Comparison of ENCODE assay signal across 12 cellular contexts in the genomic region with DNA sequence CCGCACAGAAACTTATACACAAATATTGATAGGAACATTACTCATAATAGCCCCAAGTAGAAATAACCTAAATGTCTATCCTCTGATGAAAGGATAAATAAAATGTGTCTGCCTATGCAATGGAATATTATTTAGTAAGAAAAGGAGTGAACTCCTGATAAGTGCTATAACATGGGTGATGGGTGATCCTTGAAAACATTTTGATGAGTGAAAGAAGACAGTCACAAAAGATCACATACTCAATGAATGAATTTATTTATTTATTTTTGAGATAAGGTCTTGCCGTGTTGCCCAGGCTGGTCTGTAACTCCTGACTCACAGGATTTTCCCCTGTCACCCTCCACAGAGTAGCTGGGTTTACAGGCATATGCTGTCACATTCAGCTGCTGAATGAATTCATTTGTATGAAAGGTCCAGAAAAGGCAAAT. TPM values are rescaled to one million over a fixed set of nuclear protein-coding genes. Genes with fewer than 3 reads are reported as not detected.
DNase-seq lines count a peak whose midpoint lies in the region; ATAC-seq, FAIRE-seq and TF ChIP-seq lines count a peak whose summit lies in the region.
"Had no signal": no experiment of that assay in that cellular context is flagged by ENCODE, and none has a peak within 500 bp of the region (broad histone marks: within the 10 kb centered on the region; RNA-seq: fewer than 3 reads in every experiment).

No MANE protein-coding gene starts in this region.

- CTCF ChIA-PET in A673 (lab: Charles Lee): no interaction called here

- no peak overlapping the region for H3K4me3 ChIP-seq in AG10803 (ENCODE audit: low read length)
- H3K4me3 ChIP-seq in left lung: no peak overlapping the region
- H3K4me3 ChIP-seq in coronary artery: no peak overlapping the region
- no peak overlapping the region for H3K4me3 ChIP-seq in A673 (ENCODE audit: low read depth, low read length, poor library complexity, severe bottlenecking)

- TF ChIP-seq CTCF in AG10803 (conservative IDR thresholded peaks at IDR 0.05; ENCODE audit: low read length) (no peak), left lung (IDR thresholded peaks at IDR 0.05) (no peak), coronary artery (IDR thresholded peaks at IDR 0.05) (no peak), A673 (conservative IDR thresholded peaks at IDR 0.05; ENCODE audit: low read depth, low read length) (no peak)

- POLR2A ChIA-PET in A673 (lab: Charles Lee; ENCODE audit: low non-redundant PET): interaction anchor here (0.6 kb wide), 1 partner anchor 9 kb away, joined by 4 read pairs; no protein-coding TSS in a partner anchor

- H3K27ac ChIP-seq in left lung (no peak overlapping the region), coronary artery (no peak overlapping the region), A673 (ENCODE audit: low read depth, low read length, poor library complexity, severe bottlenecking) (no peak overlapping the region)

- BruUV-seq in A673 (replicated peaks; lab: Mats Ljungman, UMichigan): no TSS peak

- H3K27me3 ChIP-seq in left lung (no peaks in the 10 kb centered on the region), A673 (replicated peaks; ENCODE audit: insufficient read depth, low read depth, low read length, poor library complexity) (no peaks in the 10 kb centered on the region)

- no peak for FAIRE-seq in H54 (lab: Jason Lieb, UNC)

- H3K4me1 ChIP-seq in left lung (no peaks in the 10 kb centered on the region), A673 (ENCODE audit: insufficient read depth, low read length, poor library complexity, severe bottlenecking) (no peaks in the 10 kb centered on the region)

- no peaks in the 10 kb centered on the region for H3K9me3 ChIP-seq in left lung
- H3K9me3 ChIP-seq in A673 (ENCODE audit: low read depth, low read length, poor library complexity, severe bottlenecking): no peaks in the 10 kb centered on the region

- H3K36me3 ChIP-seq in left lung (no peaks in the 10 kb centered on the region), A673 (ENCODE audit: insufficient read depth, low read length, poor library complexity, severe bottlenecking) (no peaks in the 10 kb centered on the region)

- peak; percentile 18 for ATAC-seq in left lung
- ATAC-seq: left lobe of liver had no signal

- TF ChIP-seq POLR2A in H54 (IDR thresholded peaks at IDR 0.05; ENCODE audit: low read depth, low read length): no peak

- intact Hi-C loops in left lung (cut with DNase I) (no loop called here), A673 (cut with micrococcal nuclease; ENCODE audit: unreplicated experiment) (no loop called here)

- DNase-seq in AG10803 (ENCODE audit: low read depth) (peak; percentile 36), H54 (ENCODE audit: insufficient read length, low spot score) (peak; percentile 23), amniotic epithelial cell (ENCODE audit: low read depth) (peak; percentile 70), left lung (no peak), coronary artery (ENCODE audit: low spot score) (no peak), GM19238 (ENCODE audit: insufficient read length, low spot score) (no peak), A673 (ENCODE audit: low spot score) (no peak), NCI-H2107 (lab: John Stamatoyannopoulos, UW) (no peak)
- DNase-seq: activated CD4-positive, CD25-positive, alpha-beta regulatory T cell treated with anti-CD3 and anti-CD28 coated beads, Interleukin-2, amount 50 U/mL, for 72 hours; COR-L47; NCI-H1436 treated with DMSO at 0.1 percent for 48 hours had no signal

RNA-seq across cellular contexts. Expression of a gene that starts 17.3 kb away (rescaled TPM):
- total RNA-seq in left lung: 10 to 100 TPM; 30.3 to 31.4 TPM
- 54.9 and 59.1 TPM in 2 replicates for total RNA-seq in A673 (2021)

RNA-seq across cellular contexts. Expression of a gene that starts 17.8 kb away (rescaled TPM):
- 1 to 10 TPM; 5.6 to 7.7 TPM for total RNA-seq in left lung
- total RNA-seq in A673 (2021): 15.8 and 16.8 TPM in 2 replicates

RNA-seq across cellular contexts. Expression of a gene that starts 52.6 kb away (rescaled TPM):
- total RNA-seq in left lung (10 to 100 TPM; 15.2 to 20.1 TPM), A673 (2021) (10.6 and 12.2 TPM in 2 replicates)

Comparison
In these comparisons a context has a peak if more than half of its experiments do, and no peak if none do; other contexts are left out.
1. DNase-seq: peak in AG10803 (single experiment), H54 (single experiment) and amniotic epithelial cell (single experiment); none in left lung (0 of 2), coronary artery (single experiment), GM19238 (single experiment), A673 (single experiment) and NCI-H2107 (single experiment).